12 cellular contexts compared by ENCODE assay signal in genomic region chr15:88604381-88604951, GRCh38. TPM values are rescaled to one million over a fixed set of nuclear protein-coding genes. Genes with fewer than 3 reads are reported as not detected.
A peak's percentile ranks its signal among the peaks of the same experiment; 100 is the strongest.
DNase-seq lines count a peak whose midpoint lies in the region; ATAC-seq and TF ChIP-seq lines count a peak whose summit lies in the region.
"Had no signal": no experiment of that assay in that cellular context is flagged by ENCODE, and none has a peak within 500 bp of the region (broad histone marks: within the 10 kb centered on the region; RNA-seq: fewer than 3 reads in every experiment).

No MANE protein-coding gene starts in this region.

- H3K36me3 ChIP-seq in iPS-20b (ENCODE audit: insufficient read depth, low read depth, low read length) (no peaks in the 10 kb centered on the region), prostate gland (no peaks in the 10 kb centered on the region)

- H3K27ac ChIP-seq in iPS-20b (ENCODE audit: low read length) = no peak overlapping the region
- H3K27ac ChIP-seq in prostate gland = no peak overlapping the region

- ATAC-seq in activated T-cell treated with anti-CD3 and anti-CD28 coated beads, Interleukin-2, amount 50 U/mL, for 72 hours (replicated peaks in 1 of 2) = no peak
- peak; percentile 26; the same call in 2 of the 3 replicates for ATAC-seq in SK-N-SH treated with all-trans-retinoic acid at 6 μM for 48 hours
- ATAC-seq in stimulated activated naive B cell treated with anti-CD40 and anti-IgM and Interleukin-4, amounts not matched to agents 10 μg/mL and 1 μg/mL and 100 μg/mL, for 72 hours (replicated peaks) = no peak
- ATAC-seq in HG03135 (IDR thresholded peaks at IDR 0.05; ENCODE audit: unreplicated experiment) = no peak
- ATAC-seq: GM12878 had no signal

- H3K27me3 ChIP-seq in iPS-20b (ENCODE audit: insufficient read depth, low read length) (peaks cover 79% of the 10 kb centered on the region), prostate gland (replicated peaks; ENCODE audit: insufficient read depth) (peaks cover 34% of the 10 kb centered on the region)

- WGBS in prostate gland = under 1% methylated on average over 33 of the region's 33 CpGs

- no peak for DNase-seq in activated T-cell treated with anti-CD3 and anti-CD28 coated beads, Interleukin-2, amount 50 U/mL, for 72 hours
- no peak for DNase-seq in activated T-cell treated with anti-CD3 and anti-CD28 coated beads for 4 hours
- no peak for DNase-seq in stimulated activated naive B cell treated with anti-CD40 and anti-IgM and Interleukin-4, amounts not matched to agents 10 μg/mL and 1 μg/mL and 100 μg/mL, for 72 hours
- no peak for DNase-seq in prostate gland (ENCODE audit: low spot score)
- no peak for DNase-seq in HuH-7 (ENCODE audit: low spot score)
- DNase-seq: activated effector memory CD4-positive, alpha-beta T cell treated with anti-CD3 and anti-CD28 coated beads, Interleukin-2, amount 50 U/mL, for 16 hours; AML-193; NCI-H510A had no signal

- peak overlapping the region; percentile 64 for H3K4me3 ChIP-seq in iPS-20b (ENCODE audit: low read length)
- no peak overlapping the region for H3K4me3 ChIP-seq in prostate gland
- H3K4me3 ChIP-seq: GM12878 had no signal

- no peaks in the 10 kb centered on the region for H3K9me3 Mint-ChIP-seq in activated T-cell treated with anti-CD3 and anti-CD28 coated beads, Interleukin-2, amount 50 U/mL, for 72 hours
- no peaks in the 10 kb centered on the region for H3K9me3 Mint-ChIP-seq in stimulated activated naive B cell treated with anti-CD40 and anti-IgM and Interleukin-4, amounts not matched to agents 10 μg/mL and 1 μg/mL and 100 μg/mL, for 72 hours

- H3K36me3 Mint-ChIP-seq in activated T-cell treated with anti-CD3 and anti-CD28 coated beads, Interleukin-2, amount 50 U/mL, for 72 hours (ENCODE audit: insufficient read depth in 2 of 2) = peaks cover 0 to 2% of the 10 kb centered on the region in 2 donors
- H3K36me3 Mint-ChIP-seq in stimulated activated naive B cell treated with anti-CD40 and anti-IgM and Interleukin-4, amounts not matched to agents 10 μg/mL and 1 μg/mL and 100 μg/mL, for 72 hours = no peaks in the 10 kb centered on the region

- H3K9me3 ChIP-seq in iPS-20b (ENCODE audit: insufficient read depth, low read depth, low read length) = no peaks in the 10 kb centered on the region
- H3K9me3 ChIP-seq in prostate gland = no peaks in the 10 kb centered on the region

- H3K9ac ChIP-seq in iPS-20b (ENCODE audit: low read depth, low read length) = no peak overlapping the region

- peaks cover 24% of the 10 kb centered on the region for H3K4me1 Mint-ChIP-seq in activated T-cell treated with anti-CD3 and anti-CD28 coated beads, Interleukin-2, amount 50 U/mL, for 72 hours (ENCODE audit: low read depth)
- peaks cover 12 to 34% of the 10 kb centered on the region in 2 donors for H3K4me1 Mint-ChIP-seq in stimulated activated naive B cell treated with anti-CD40 and anti-IgM and Interleukin-4, amounts not matched to agents 10 μg/mL and 1 μg/mL and 100 μg/mL, for 72 hours

- TF ChIP-seq POLR2A in prostate gland (IDR thresholded peaks at IDR 0.05) = no peak

- peaks cover 69% of the 10 kb centered on the region for H3K27me3 Mint-ChIP-seq in activated T-cell treated with anti-CD3 and anti-CD28 coated beads, Interleukin-2, amount 50 U/mL, for 72 hours (ENCODE audit: low read depth)
- H3K27me3 Mint-ChIP-seq in stimulated activated naive B cell treated with anti-CD40 and anti-IgM and Interleukin-4, amounts not matched to agents 10 μg/mL and 1 μg/mL and 100 μg/mL, for 72 hours = peaks cover 51 to 68% of the 10 kb centered on the region in 2 donors

- H3K27ac Mint-ChIP-seq in activated T-cell treated with anti-CD3 and anti-CD28 coated beads, Interleukin-2, amount 50 U/mL, for 72 hours = no peak overlapping the region
- peak overlapping the region; percentile 80 for H3K27ac Mint-ChIP-seq in stimulated activated naive B cell treated with anti-CD40 and anti-IgM and Interleukin-4, amounts not matched to agents 10 μg/mL and 1 μg/mL and 100 μg/mL, for 72 hours

- H3K4me3 Mint-ChIP-seq in activated T-cell treated with anti-CD3 and anti-CD28 coated beads, Interleukin-2, amount 50 U/mL, for 72 hours = peak overlapping the region; percentile 64 to 67
- peak overlapping the region; percentile 62 to 75 for H3K4me3 Mint-ChIP-seq in stimulated activated naive B cell treated with anti-CD40 and anti-IgM and Interleukin-4, amounts not matched to agents 10 μg/mL and 1 μg/mL and 100 μg/mL, for 72 hours

- intact Hi-C loops in prostate gland (cut with DNase I) = no loop called here

- TF ChIP-seq CTCF in prostate gland (IDR thresholded peaks at IDR 0.05) = no peak

- H3K4me1 ChIP-seq in iPS-20b (ENCODE audit: insufficient read depth, low read length) (peaks cover 16% of the 10 kb centered on the region; the same call in 1 of the 2 replicates), prostate gland (replicated peaks) (peaks cover 2% of the 10 kb centered on the region)

TF ChIP-seq in SK-N-SH treated with all-trans-retinoic acid at 6 μM for 48 hours, 23 proteins besides CTCF, POLR2A, EP300 and RAD21:
- TF ChIP-seq ZNF8 (CRISPR knock-in tag; IDR thresholded peaks at IDR 0.05) = no peak
- TF ChIP-seq TSHZ2 (CRISPR knock-in tag; IDR thresholded peaks at IDR 0.05) = no peak
- TF ChIP-seq CREB5 (CRISPR knock-in tag; IDR thresholded peaks at IDR 0.05; ENCODE audit: low read depth) = no peak
- TF ChIP-seq OSR1 (CRISPR knock-in tag; IDR thresholded peaks at IDR 0.05) = no peak
- no peak for TF ChIP-seq ZFP3 (CRISPR knock-in tag; IDR thresholded peaks at IDR 0.05)
- TF ChIP-seq SNAI2 (CRISPR knock-in tag; IDR thresholded peaks at IDR 0.05) = no peak
- no peak for TF ChIP-seq PATZ1 (CRISPR knock-in tag; IDR thresholded peaks at IDR 0.05; ENCODE audit: borderline replicate concordance)
- TF ChIP-seq CSDC2 (CRISPR knock-in tag; IDR thresholded peaks at IDR 0.05) = no peak
TF ChIP-seq in SK-N-SH treated with all-trans-retinoic acid at 6 μM for 48 hours: peak in this region for 0.

RNA-seq across cellular contexts. Expression of gene AEN, which starts 16.7 kb away (rescaled TPM):
- total RNA-seq in activated T-cell treated with anti-CD3 and anti-CD28 coated beads, Interleukin-2, amount 50 U/mL, for 72 hours = 100 to 1,000 TPM in 1 of 2 donors, 10 to 100 TPM in 1; 99.4 to 155 TPM
- total RNA-seq in prostate gland = 10 to 100 TPM; 20.4 to 30.4 TPM

RNA-seq across cellular contexts. Expression of gene ISG20, which starts 34.4 kb away (rescaled TPM):
- 100 to 1,000 TPM; 102 to 215 TPM for total RNA-seq in activated T-cell treated with anti-CD3 and anti-CD28 coated beads, Interleukin-2, amount 50 U/mL, for 72 hours
- total RNA-seq in prostate gland = 10 to 100 TPM in 1 of 2 donors, 1 to 10 TPM in 1; 6.9 to 16.3 TPM

RNA-seq across cellular contexts. Expression of gene DET1, which starts 58.0 kb away (rescaled TPM):
- 1 to 10 TPM; 2.0 to 3.4 TPM for total RNA-seq in activated T-cell treated with anti-CD3 and anti-CD28 coated beads, Interleukin-2, amount 50 U/mL, for 72 hours
- 10 to 100 TPM in 1 of 2 donors, 1 to 10 TPM in 1; 6.9 to 11.5 TPM for total RNA-seq in prostate gland

Comparison
In these comparisons a context has a peak if more than half of its experiments do, and no peak if none do; other contexts are left out.
1. RNA of gene ISG20, which starts 34.4 kb away (total RNA-seq): 102 to 215 TPM in activated T-cell treated with anti-CD3 and anti-CD28 coated beads, Interleukin-2, amount 50 U/mL, for 72 hours; 6.9 to 16.3 TPM in prostate gland; every median in the first group is over 4 times any median in the second.